ENCODE assay signal across 10 cellular contexts in the genomic region with DNA sequence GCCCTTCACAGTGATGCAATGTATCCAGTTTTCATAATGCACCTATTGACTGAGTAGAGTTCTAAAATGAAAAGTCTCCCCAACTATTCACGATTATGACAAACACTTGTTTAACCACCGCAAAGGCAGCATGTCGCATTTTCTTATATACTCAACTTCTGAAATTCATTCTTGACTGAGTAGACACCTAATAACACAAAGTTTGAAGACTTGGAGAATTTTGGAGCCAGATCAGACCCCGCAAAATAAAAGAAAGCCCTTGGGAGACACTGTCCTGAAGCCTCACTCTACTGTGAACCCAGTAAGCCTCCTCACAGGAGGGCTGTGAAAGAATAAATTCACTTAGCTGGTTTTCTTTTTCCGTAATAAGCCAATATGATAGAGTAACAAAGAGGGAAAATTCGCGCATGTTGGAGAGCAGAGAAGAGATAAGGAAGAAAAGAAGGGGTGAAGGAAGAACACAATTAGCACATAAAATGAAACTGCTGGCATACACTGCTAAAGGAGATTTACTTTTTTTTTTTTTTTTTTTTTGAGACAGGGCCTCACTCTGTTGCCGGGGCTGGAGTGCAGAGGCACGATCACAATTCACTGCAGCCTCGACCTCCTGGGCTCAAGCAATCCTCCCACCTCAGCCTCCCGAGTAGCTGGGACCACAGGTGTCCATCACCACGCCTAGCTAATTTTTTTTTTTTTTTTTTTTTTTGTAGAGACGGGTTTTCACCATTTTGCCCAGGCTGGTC. TPM values are rescaled to one million over a fixed set of nuclear protein-coding genes. Genes with fewer than 3 reads are reported as not detected.
DNase-seq lines count a peak whose midpoint lies in the region; ATAC-seq, FAIRE-seq and TF ChIP-seq lines count a peak whose summit lies in the region.
"Had no signal": no experiment of that assay in that cellular context is flagged by ENCODE, and none has a peak within 500 bp of the region (broad histone marks: within the 10 kb centered on the region; RNA-seq: fewer than 3 reads in every experiment).

No MANE protein-coding gene starts in this region.

- no peaks in the 10 kb centered on the region for H3K79me2 ChIP-seq in keratinocyte (ENCODE audit: control insufficient read depth, insufficient read depth, low read length)

- H3K27me3 ChIP-seq in keratinocyte (ENCODE audit: control insufficient read depth, extremely low read depth, insufficient read depth, low read length) = peaks cover 61% of the 10 kb centered on the region

- H3K27ac ChIP-seq in keratinocyte (ENCODE audit: control insufficient read depth, insufficient read depth, low read length) (no peak overlapping the region), substantia nigra (ENCODE audit: low read depth, low read length, poor library complexity, severe bottlenecking) (peak overlapping the region; percentile 97)

- no peak overlapping the region for H3K4me3 ChIP-seq in keratinocyte (ENCODE audit: control insufficient read depth in 2 of 3, extremely low read depth in 1 of 3, insufficient read depth in 2 of 3, low read depth in 1 of 3, low read length in 3 of 3)

- no peaks in the 10 kb centered on the region for H3K9me3 ChIP-seq in keratinocyte (ENCODE audit: control insufficient read depth, low read depth, low read length)

- peaks cover 79% of the 10 kb centered on the region for H3K27me3 Mint-ChIP-seq in activated T-cell treated with anti-CD3 and anti-CD28 coated beads, Interleukin-2, amount 50 U/mL, for 24 hours
- H3K27me3 Mint-ChIP-seq in activated naive CD8-positive, alpha-beta T cell = peaks cover 46% of the 10 kb centered on the region

- no peak overlapping the region for H3K27ac Mint-ChIP-seq in activated T-cell treated with anti-CD3 and anti-CD28 coated beads, Interleukin-2, amount 50 U/mL, for 24 hours
- no peak overlapping the region for H3K27ac Mint-ChIP-seq in activated naive CD8-positive, alpha-beta T cell

- peaks cover 24% of the 10 kb centered on the region for H3K4me1 Mint-ChIP-seq in activated T-cell treated with anti-CD3 and anti-CD28 coated beads, Interleukin-2, amount 50 U/mL, for 24 hours (ENCODE audit: low read depth)
- H3K4me1 Mint-ChIP-seq in activated naive CD8-positive, alpha-beta T cell (ENCODE audit: low read depth) = peaks cover 13% of the 10 kb centered on the region

- no peaks in the 10 kb centered on the region for H3K36me3 ChIP-seq in keratinocyte (ENCODE audit: control insufficient read depth in 2 of 2, extremely low read depth in 1 of 2, insufficient read depth in 2 of 2, low read length in 2 of 2)

- TF ChIP-seq CTCF in keratinocyte (optimal IDR thresholded peaks at IDR 0.05 in 1 of 3, IDR thresholded peaks at IDR 0.05 in 1 of 3, conservative IDR thresholded peaks at IDR 0.05 in 1 of 3; ENCODE audit: extremely low read depth in 1 of 3, insufficient read depth in 2 of 3, low read length in 3 of 3) = no peak

- H4K20me1 ChIP-seq in keratinocyte (ENCODE audit: control insufficient read depth, extremely low read depth, insufficient read depth, low read length) = no peaks in the 10 kb centered on the region

- no peaks in the 10 kb centered on the region for H3K9me1 ChIP-seq in keratinocyte (ENCODE audit: control insufficient read depth, extremely low read depth, insufficient read depth, low read length)

- no peaks in the 10 kb centered on the region for H3K9me3 Mint-ChIP-seq in activated T-cell treated with anti-CD3 and anti-CD28 coated beads, Interleukin-2, amount 50 U/mL, for 24 hours
- H3K9me3 Mint-ChIP-seq in activated naive CD8-positive, alpha-beta T cell (ENCODE audit: low read depth) = no peaks in the 10 kb centered on the region

- no peak for FAIRE-seq in keratinocyte (lab: Jason Lieb, UNC)
- FAIRE-seq: bronchial epithelial cell had no signal

- ATAC-seq in GM21717 (IDR thresholded peaks at IDR 0.05; ENCODE audit: unreplicated experiment) = no peak
- ATAC-seq in GM19467 (IDR thresholded peaks at IDR 0.05; ENCODE audit: unreplicated experiment) = no peak

- H2AFZ ChIP-seq in keratinocyte (ENCODE audit: control insufficient read depth, low read length) = no peak overlapping the region

- peaks cover 9% of the 10 kb centered on the region for H3K4me1 ChIP-seq in keratinocyte (ENCODE audit: control insufficient read depth, extremely low read depth, insufficient read depth, low read length)

- intact Hi-C loops in head of caudate nucleus (cut with DNase I) = loop anchor here (5.0 kb wide), 1 partner anchor 116 kb away; no protein-coding TSS in a partner anchor

- H3K9ac ChIP-seq in keratinocyte (ENCODE audit: control insufficient read depth, extremely low read depth, insufficient read depth, low read length) = no peak overlapping the region

- DNase-seq in activated T-cell treated with anti-CD3 and anti-CD28 coated beads, Interleukin-2, amount 50 U/mL, for 24 hours = no peak
- no peak for DNase-seq in activated T-cell treated with anti-CD3 and anti-CD28 coated beads, Interleukin-2, amount 50 U/mL, for 48 hours
- DNase-seq in keratinocyte (ENCODE audit: low read depth, low spot score) = no peak
- no peak for DNase-seq in substantia nigra (lab: John Stamatoyannopoulos, UW)
- DNase-seq in head of caudate nucleus = no peak
- DNase-seq: SIG-M5 had no signal

- peak overlapping the region; percentile 86 for H3K4me2 ChIP-seq in keratinocyte (ENCODE audit: control insufficient read depth, extremely low read depth, insufficient read depth, low read depth, low read length)

- dilution Hi-C loops in keratinocyte (cut with MboI; ENCODE audit: extremely low pct_ligation_motif_present, low sequenced_read_pairs) = no loop called here

- peak overlapping the region; percentile 56 for H3K4me3 Mint-ChIP-seq in activated T-cell treated with anti-CD3 and anti-CD28 coated beads, Interleukin-2, amount 50 U/mL, for 24 hours
- H3K4me3 Mint-ChIP-seq in activated naive CD8-positive, alpha-beta T cell = peak overlapping the region; percentile 65

- H3K36me3 Mint-ChIP-seq in activated T-cell treated with anti-CD3 and anti-CD28 coated beads, Interleukin-2, amount 50 U/mL, for 24 hours (ENCODE audit: low read depth) = no peaks in the 10 kb centered on the region
- H3K36me3 Mint-ChIP-seq in activated naive CD8-positive, alpha-beta T cell = peaks cover 6% of the 10 kb centered on the region

RNA-seq across cellular contexts. Expression of gene COLGALT2, which starts 0.5 kb away (rescaled TPM):
- polyA plus RNA-seq in keratinocyte = 0.03 TPM in 1 of 3 replicates, not detected in the others
- not detected for polyA plus RNA-seq in keratinocyte (2011; ENCODE audit: low read depth)
- polyA plus RNA-seq in keratinocyte (2011; cell fraction: cytosol; rRNA removed) = 0.01 TPM in 1 of 2 replicates, not detected in the other
- polyA plus RNA-seq in keratinocyte (2011; cell fraction: nucleus; rRNA removed) = 0.06 TPM in 1 of 2 replicates, not detected in the other
- not detected in 2 replicates for polyA plus RNA-seq in keratinocyte (2012; ENCODE audit: low replicate concordance)
- polyA minus RNA-seq in keratinocyte = 0.07 TPM in 1 of 3 replicates, not detected in the others
- polyA minus RNA-seq in keratinocyte (2011; cell fraction: cytosol; rRNA and poly(A)+ RNA removed) = not detected
- not detected in 2 replicates for polyA minus RNA-seq in keratinocyte (2011; cell fraction: nucleus; rRNA and poly(A)+ RNA removed)

RNA-seq across cellular contexts. Expression of gene TSEN15, which starts 13.5 kb away (rescaled TPM):
- 23.6 to 46.7 TPM (median 31.8 TPM) in 3 replicates for polyA plus RNA-seq in keratinocyte
- 11.8 TPM for polyA plus RNA-seq in keratinocyte (2011; ENCODE audit: low read depth)
- 22.8 and 46.9 TPM in 2 replicates for polyA plus RNA-seq in keratinocyte (2011; cell fraction: cytosol; rRNA removed)
- 16.9 and 22.2 TPM in 2 replicates for polyA plus RNA-seq in keratinocyte (2011; cell fraction: nucleus; rRNA removed)
- polyA plus RNA-seq in keratinocyte (2012; ENCODE audit: low replicate concordance) = 15.5 and 25.4 TPM in 2 replicates
- polyA minus RNA-seq in keratinocyte = 20.5 to 37.9 TPM (median 22.5 TPM) in 3 replicates
- 28.4 TPM for polyA minus RNA-seq in keratinocyte (2011; cell fraction: cytosol; rRNA and poly(A)+ RNA removed)
- 11.0 and 16.3 TPM in 2 replicates for polyA minus RNA-seq in keratinocyte (2011; cell fraction: nucleus; rRNA and poly(A)+ RNA removed)
